ENCODE assay signal across 8 cellular contexts in the genomic region with DNA sequence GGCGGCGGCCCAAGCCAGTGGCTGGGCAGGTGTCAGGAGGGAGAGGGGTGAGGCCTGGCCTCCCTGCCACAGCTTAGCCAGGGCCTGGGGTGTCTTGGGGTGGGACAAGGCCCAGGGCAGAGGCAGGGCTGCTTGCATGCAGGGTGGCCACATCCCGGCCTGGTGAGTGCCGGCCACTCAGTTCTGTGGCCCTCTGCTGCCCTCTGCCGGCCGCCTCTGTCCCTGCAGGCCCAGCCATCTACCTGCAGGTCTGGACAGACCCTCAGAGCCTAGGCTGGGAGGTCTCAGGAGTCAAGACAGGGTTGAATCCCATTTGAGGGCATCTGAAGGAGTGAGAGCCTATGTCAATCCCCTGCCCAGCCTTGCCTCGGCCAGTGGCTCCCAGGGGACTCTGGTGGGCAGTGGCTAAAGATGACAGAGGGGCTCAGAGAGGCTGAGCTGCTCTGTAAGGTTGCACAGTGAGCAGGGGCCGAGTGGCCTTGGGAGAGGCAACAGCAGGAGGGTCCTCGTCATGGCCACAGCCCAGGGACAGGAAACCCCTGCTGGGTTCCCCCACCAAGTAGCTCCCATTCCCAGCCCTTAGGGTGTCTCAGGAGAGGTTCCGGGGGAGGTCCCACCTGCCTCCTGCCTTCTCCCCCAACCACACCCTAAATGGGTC. TPM values are rescaled to one million over a fixed set of nuclear protein-coding genes. Genes with fewer than 3 reads are reported as not detected.
DNase-seq lines count a peak whose midpoint lies in the region; ATAC-seq, FAIRE-seq and TF ChIP-seq lines count a peak whose summit lies in the region.
"Not testable (repeated sequence)": the region's sequence is repeated elsewhere in the genome, so short reads cannot be mapped to it uniquely, and the experiment has no call there.

No MANE protein-coding gene starts in this region.

- CTCF ChIA-PET in H1 (lab: Charles Lee; ENCODE audit: partially characterized antibody) = interaction anchor here (0.8 to 11.5 kb wide), 25 partner anchors 8 to 161 kb away, joined by 3 to 98 read pairs (median 4); a partner anchor contains a TSS

- peak; percentile 90 for TF ChIP-seq RAD21 in H1 (IDR thresholded peaks at IDR 0.05 in 1 of 2, conservative IDR thresholded peaks at IDR 0.05 in 1 of 2; ENCODE audit: low read depth in 2 of 2, low read length in 2 of 2)

- H3K18ac ChIP-seq in H1 (ENCODE audit: extremely low read depth, low read length) = not testable (repeated sequence)

- not testable (repeated sequence) for H3K9me3 ChIP-seq in H1 (ENCODE audit: insufficient read depth in 2 of 2, low read depth in 1 of 2, low read length in 1 of 2)

- not testable (repeated sequence) for H3K4me3 ChIP-seq in GM06990 (replicated peaks; ENCODE audit: low read depth, low read length); H1 (ENCODE audit: extremely low read depth in 1 of 4, insufficient read depth in 2 of 4, low read depth in 3 of 4, low read length in 4 of 4)

- TF ChIP-seq EP300 in H1 (IDR thresholded peaks at IDR 0.05; ENCODE audit: borderline replicate concordance in 1 of 2, low read depth in 2 of 2, low read length in 2 of 2) = not testable (repeated sequence)

- H3K27me3 ChIP-seq in GM06990 (replicated peaks; ENCODE audit: control insufficient read depth, insufficient read depth, low read length); H1 (replicated peaks in 1 of 4; ENCODE audit: control insufficient read depth in 3 of 4, extremely low read depth in 1 of 4, insufficient read depth in 3 of 4, low read length in 3 of 4): not testable (repeated sequence)

- not testable (repeated sequence) for H3K9ac ChIP-seq in H1 (replicated peaks in 1 of 4; ENCODE audit: extremely low read depth in 1 of 4, low read depth in 3 of 4, low read length in 3 of 4)

- FAIRE-seq in H1 (lab: Jason Lieb, UNC) = not testable (repeated sequence)
- peak; percentile 97 for FAIRE-seq in urothelium cell line (lab: Jason Lieb, UNC)

- not testable (repeated sequence) for H3K4me1 ChIP-seq in H1 (replicated peaks in 1 of 4; ENCODE audit: control insufficient read depth in 3 of 4, insufficient read depth in 4 of 4, low read length in 3 of 4)

- ATAC-seq in SK-N-SH treated with all-trans-retinoic acid at 6 μM for 48 hours (peak; percentile 94), left lobe of liver (peak; percentile 59)

- H4K20me1 ChIP-seq in H1 (replicated peaks in 1 of 2; ENCODE audit: control insufficient read depth in 1 of 2, insufficient read depth in 2 of 2, low read length in 2 of 2) = not testable (repeated sequence)

- H4K91ac ChIP-seq in H1 (replicated peaks; ENCODE audit: insufficient read length, low read length) = not testable (repeated sequence)

- H2BK12ac ChIP-seq in H1 (ENCODE audit: low read depth, low read length) = not testable (repeated sequence)

- not testable (repeated sequence) for H3K36me3 ChIP-seq in GM06990 (ENCODE audit: control insufficient read depth, insufficient read depth, low read length); H1 (ENCODE audit: control insufficient read depth in 2 of 4, insufficient read depth in 4 of 4, low read length in 3 of 4)

- not testable (repeated sequence) for H3K79me2 ChIP-seq in H1 (ENCODE audit: control insufficient read depth in 1 of 2, insufficient read depth in 2 of 2, low read length in 2 of 2)

- POLR2A ChIA-PET in H1 (lab: Charles Lee; ENCODE audit: partially characterized antibody) = not testable (repeated sequence)

- not testable (repeated sequence) for H3K4ac ChIP-seq in H1 (replicated peaks; ENCODE audit: insufficient read length, low read depth, low read length)

- H3K79me1 ChIP-seq in H1 (ENCODE audit: low read depth, low read length) = not testable (repeated sequence)

- not testable (repeated sequence) for H2BK15ac ChIP-seq in H1 (ENCODE audit: low read length)

- not testable (repeated sequence) for H2BK120ac ChIP-seq in H1 (replicated peaks; ENCODE audit: low read depth, low read length)

- H2AFZ ChIP-seq in H1 (ENCODE audit: low read length) = not testable (repeated sequence)

- 31% methylated on average over 5 of the region's 10 CpGs; no CpG with 5 or more reads in 1 of the 2 experiments for WGBS in H1 (ENCODE audit: extremely low coverage in 1 of 2, insufficient coverage in 1 of 2, insufficient read length in 1 of 2, insufficient replicate concordance in 2 of 2, low coverage in 1 of 2, low lambda C conversion rate in 2 of 2, missing lambda C conversion rate in 1 of 2), 2 experiments

- not testable (repeated sequence) for H4K5ac ChIP-seq in H1 (ENCODE audit: insufficient read length, low read depth, low read length)

- H4K8ac ChIP-seq in H1 (ENCODE audit: extremely low read depth, insufficient read depth, low read length) = not testable (repeated sequence)

- not testable (repeated sequence) for TF ChIP-seq POLR2A in H1 (IDR thresholded peaks at IDR 0.05; ENCODE audit: control extremely low read depth in 1 of 2, low read depth in 2 of 2, low read length in 2 of 2)

- DNase-seq in GM06990 (ENCODE audit: extremely low read depth, insufficient read length) = peak; percentile 49
- peak; percentile 12 for DNase-seq in MV-4-11 (lab: John Stamatoyannopoulos, UW)
- peak; percentile 57 for DNase-seq in activated T-helper 1 cell treated with Interleukin-2 at 50 U/mL for 16 hours (ENCODE audit: low read depth)
- peak; percentile 29 to 99 for DNase-seq in H1 (ENCODE audit: low read depth in 1 of 2, low spot score in 2 of 2)
- DNase-seq in left lobe of liver (ENCODE audit: low spot score) = peak; percentile 81
- peak; percentile 55 to 76 for DNase-seq in stimulated activated CD4-positive, alpha-beta T cell treated with anti-CD3 and anti-CD28 coated beads, Interleukin-12 subunit alpha, Interleukin-12 subunit beta, amount 100 ng/mL, for 24 hours (ENCODE audit: low read depth in 2 of 2)
- DNase-seq in urothelium cell line (ENCODE audit: low spot score) = peak; percentile 82

- TF ChIP-seq CTCF in GM06990 (IDR thresholded peaks at IDR 0.05; ENCODE audit: insufficient read depth, low read length, poor library complexity, severe bottlenecking) = peak; percentile 91
- peak; percentile 84 to 93 (median 90) for TF ChIP-seq CTCF in H1 (IDR thresholded peaks at IDR 0.05; ENCODE audit: control extremely low read depth in 1 of 3, insufficient read depth in 1 of 3, low read depth in 1 of 3, low read length in 3 of 3)

- not testable (repeated sequence) for H3K4me2 ChIP-seq in H1 (ENCODE audit: insufficient read depth in 1 of 2, low read depth in 2 of 2, low read length in 2 of 2)

- H2AK5ac ChIP-seq in H1 (ENCODE audit: low read depth, low read length) = not testable (repeated sequence)

- H2BK5ac ChIP-seq in H1 (ENCODE audit: low read depth, low read length) = not testable (repeated sequence)

- H2BK20ac ChIP-seq in H1 (ENCODE audit: low read length) = not testable (repeated sequence)

- H3K56ac ChIP-seq in H1 (replicated peaks; ENCODE audit: insufficient read length, low read depth, low read length) = not testable (repeated sequence)

- not testable (repeated sequence) for H3K23ac ChIP-seq in H1 (ENCODE audit: insufficient read length)

- H3K27ac ChIP-seq in H1 (ENCODE audit: low read depth, low read length) = not testable (repeated sequence)

- H3K14ac ChIP-seq in H1 (ENCODE audit: insufficient read length) = not testable (repeated sequence)

- not testable (repeated sequence) for H3K23me2 ChIP-seq in H1 (ENCODE audit: low read depth, low read length)

RNA-seq across cellular contexts. Expression of a gene that starts 17.7 kb away (rescaled TPM):
- total RNA-seq in H1 (2021; fragmentation: NEBNext Ultra II Directional; extraction: Animal tissue kit (Norgen Biotek cat#: 25700)) = 21.8 and 22.5 TPM in 2 replicates
- polyA plus RNA-seq in H1 (2011; rRNA removed) = 41.3 and 51.5 TPM in 2 replicates
- polyA plus RNA-seq in H1 (2011; cell fraction: cytosol; rRNA removed) = 24.6 TPM
- 24.0 TPM for polyA plus RNA-seq in H1 (2011; cell fraction: nucleus; rRNA removed)
- 11.0 to 25.6 TPM (median 23.1 TPM) in 4 replicates for polyA plus RNA-seq in H1 (2012, experiment 1 of 2)
- 19.1 TPM for polyA plus RNA-seq in H1 (2012, experiment 2 of 2)
- 30.2 TPM for polyA plus RNA-seq in H1 (2013, experiment 1 of 2)
- polyA plus RNA-seq in H1 (2013, experiment 2 of 2) = 29.2 TPM
- 10.5 and 13.6 TPM in 2 replicates for polyA minus RNA-seq in H1 (2011; rRNA and poly(A)+ RNA removed)
- 23.1 TPM for polyA minus RNA-seq in H1 (2011; cell fraction: cytosol; rRNA and poly(A)+ RNA removed)
- 9.8 TPM for polyA minus RNA-seq in H1 (2011; cell fraction: nucleus; rRNA and poly(A)+ RNA removed)
- total RNA-seq in left lobe of liver = 10.9 TPM

RNA-seq across cellular contexts. Expression of a gene that starts 34.0 kb away (rescaled TPM):
- 41.9 and 43.6 TPM in 2 replicates for total RNA-seq in H1 (2021; fragmentation: NEBNext Ultra II Directional; extraction: Animal tissue kit (Norgen Biotek cat#: 25700))
- polyA plus RNA-seq in H1 (2011; rRNA removed) = 72.6 and 93.5 TPM in 2 replicates
- polyA plus RNA-seq in H1 (2011; cell fraction: cytosol; rRNA removed) = 82.8 TPM
- 56.9 TPM for polyA plus RNA-seq in H1 (2011; cell fraction: nucleus; rRNA removed)
- polyA plus RNA-seq in H1 (2012, experiment 1 of 2) = 26.0 to 54.5 TPM (median 49.4 TPM) in 4 replicates
- 59.2 TPM for polyA plus RNA-seq in H1 (2012, experiment 2 of 2)
- polyA plus RNA-seq in H1 (2013, experiment 1 of 2) = 26.6 TPM
- polyA plus RNA-seq in H1 (2013, experiment 2 of 2) = 25.1 TPM
- polyA minus RNA-seq in H1 (2011; rRNA and poly(A)+ RNA removed) = 12.0 and 15.2 TPM in 2 replicates
- 18.9 TPM for polyA minus RNA-seq in H1 (2011; cell fraction: cytosol; rRNA and poly(A)+ RNA removed)
- 16.5 TPM for polyA minus RNA-seq in H1 (2011; cell fraction: nucleus; rRNA and poly(A)+ RNA removed)
- total RNA-seq in left lobe of liver = 60.2 TPM

Comparison
In these comparisons a context has a peak if more than half of its experiments do, and no peak if none do; other contexts are left out.
1. DNase-seq: peak in every context shown above with its lines; median percentile 82 in urothelium cell line; 81 in left lobe of liver; 66 in stimulated activated CD4-positive, alpha-beta T cell treated with anti-CD3 and anti-CD28 coated beads, Interleukin-12 subunit alpha, Interleukin-12 subunit beta, amount 100 ng/mL, for 24 hours; 64 in H1; 57 in activated T-helper 1 cell treated with Interleukin-2 at 50 U/mL for 16 hours; 49 in GM06990; 12 in MV-4-11.